2 cellular contexts compared by ENCODE assay signal in genomic region chr1:145932522-145933009, GRCh38.
TF ChIP-seq lines count a peak whose summit lies in the region.

No MANE protein-coding gene starts in this region.

TF ChIP-seq in WTC11, 78 proteins besides CTCF, POLR2A, EP300 and RAD21:
- TF ChIP-seq, protein P1, sequence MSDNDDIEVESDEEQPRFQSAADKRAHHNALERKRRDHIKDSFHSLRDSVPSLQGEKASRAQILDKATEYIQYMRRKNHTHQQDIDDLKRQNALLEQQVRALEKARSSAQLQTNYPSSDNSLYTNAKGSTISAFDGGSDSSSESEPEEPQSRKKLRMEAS (CRISPR knock-in tag; IDR thresholded peaks at IDR 0.05) = peak; percentile 62
- TF ChIP-seq, protein P2, sequence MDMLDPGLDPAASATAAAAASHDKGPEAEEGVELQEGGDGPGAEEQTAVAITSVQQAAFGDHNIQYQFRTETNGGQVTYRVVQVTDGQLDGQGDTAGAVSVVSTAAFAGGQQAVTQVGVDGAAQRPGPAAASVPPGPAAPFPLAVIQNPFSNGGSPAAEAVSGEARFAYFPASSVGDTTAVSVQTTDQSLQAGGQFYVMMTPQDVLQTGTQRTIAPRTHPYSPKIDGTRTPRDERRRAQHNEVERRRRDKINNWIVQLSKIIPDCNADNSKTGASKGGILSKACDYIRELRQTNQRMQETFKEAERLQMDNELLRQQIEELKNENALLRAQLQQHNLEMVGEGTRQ (CRISPR knock-in tag; IDR thresholded peaks at IDR 0.05) = 0 out of 2 replicates have a peak, but pooled peaks have one; percentile 30

TF ChIP-seq in H1, 55 proteins besides CTCF, POLR2A, EP300 and RAD21:
- peak; percentile 34 for TF ChIP-seq ASH2L (IDR thresholded peaks at IDR 0.05; ENCODE audit: low read length)
- TF ChIP-seq, protein P1 (IDR thresholded peaks at IDR 0.05) = peak; percentile 58; the same call in 1 of the 2 replicates
